In the genomic region with DNA sequence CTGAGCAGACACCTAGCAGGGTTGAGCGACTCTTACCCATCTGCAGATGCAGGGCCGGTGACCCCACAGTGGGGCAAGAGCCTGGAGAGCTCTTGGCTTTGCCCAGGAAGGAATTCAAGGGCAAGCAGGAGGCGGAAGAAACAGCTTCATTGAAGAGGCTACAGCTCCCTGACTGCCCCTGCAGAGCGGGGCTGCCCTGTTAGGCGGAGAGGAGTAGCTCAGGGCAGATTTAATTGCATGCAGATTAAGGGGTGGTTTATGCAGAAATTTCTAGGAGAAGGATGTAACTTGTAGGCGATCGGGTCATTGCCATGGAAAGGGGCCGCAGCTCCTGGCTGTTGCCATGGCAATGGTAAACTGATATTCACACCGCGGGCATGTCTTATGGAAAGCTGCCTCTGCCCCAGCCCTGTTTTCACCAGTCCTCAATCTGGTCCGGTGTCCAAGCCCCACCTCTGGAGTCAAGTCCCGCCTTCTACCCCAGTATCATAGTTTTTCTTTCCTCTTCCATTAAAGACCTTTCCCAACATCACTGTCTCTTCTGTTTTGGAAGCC, we compare ENCODE assay signal across 15 cellular contexts.
DNase-seq lines count a peak whose midpoint lies in the region; ATAC-seq and TF ChIP-seq lines count a peak whose summit lies in the region.
"Had no signal": no experiment of that assay in that cellular context is flagged by ENCODE, and none has a peak within 500 bp of the region (broad histone marks: within the 10 kb centered on the region; RNA-seq: fewer than 3 reads in every experiment).

No MANE protein-coding gene starts in this region.

- DNase-seq in activated T-cell treated with anti-CD3 and anti-CD28 coated beads, Interleukin-2, amount 50 U/mL, for 24 hours: peak; percentile 25
- no peak for DNase-seq in activated T-cell treated with anti-CD3 and anti-CD28 coated beads, Interleukin-2, amount 50 U/mL, for 4 hours
- DNase-seq in chondrocyte (ENCODE audit: low spot score) (no peak), mesothelial cell of epicardium (ENCODE audit: low spot score in 2 of 2, unreplicated experiment in 2 of 2) (no peak), thyroid gland (peak; percentile 21 to 31), COLO829 (ENCODE audit: low spot score) (no peak), putamen (ENCODE audit: low spot score) (no peak)
- DNase-seq: activated CD4-positive, alpha-beta T cell treated with anti-CD3 and anti-CD28 coated beads, Interleukin-2, amount 50 U/mL, for 4 hours; COR-L47; GOT3; Kasumi-1; NCI-H1105 treated with DMSO at 0.1 percent for 48 hours; OCI-M1 had no signal

- TF ChIP-seq CTCF in chondrocyte (IDR thresholded peaks at IDR 0.05): no peak
- no peak for TF ChIP-seq CTCF in mesothelial cell of epicardium (IDR thresholded peaks at IDR 0.05; ENCODE audit: unreplicated experiment)
- TF ChIP-seq CTCF in thyroid gland (IDR thresholded peaks at IDR 0.05): no peak

- H3K4me1 ChIP-seq in thyroid gland: peaks cover 26 to 32% of the 10 kb centered on the region in 2 donors

- no peak overlapping the region for H3K4me3 ChIP-seq in thyroid gland (replicated peaks in 1 of 3)
- H3K4me3 ChIP-seq: SJSA1 had no signal

- no peak overlapping the region for H3K4me3 Mint-ChIP-seq in activated T-cell treated with anti-CD3 and anti-CD28 coated beads, Interleukin-2, amount 50 U/mL, for 24 hours
- no peak overlapping the region for H3K4me3 Mint-ChIP-seq in activated T-cell treated with anti-CD3 and anti-CD28 coated beads, Interleukin-2, amount 50 U/mL, for 4 hours
- no peak overlapping the region for H3K4me3 Mint-ChIP-seq in chondrocyte (ENCODE audit: unreplicated experiment)
- H3K4me3 Mint-ChIP-seq in mesothelial cell of epicardium: no peak overlapping the region

- H3K36me3 ChIP-seq in thyroid gland: peaks cover 0 to 6% of the 10 kb centered on the region in 2 donors
- H3K36me3 ChIP-seq: SJSA1 had no signal

- H3K36me3 Mint-ChIP-seq in activated T-cell treated with anti-CD3 and anti-CD28 coated beads, Interleukin-2, amount 50 U/mL, for 24 hours (ENCODE audit: low read depth): peaks cover 36% of the 10 kb centered on the region
- H3K36me3 Mint-ChIP-seq in activated T-cell treated with anti-CD3 and anti-CD28 coated beads, Interleukin-2, amount 50 U/mL, for 4 hours (ENCODE audit: insufficient read depth): peaks cover 9% of the 10 kb centered on the region
- H3K36me3 Mint-ChIP-seq in chondrocyte (ENCODE audit: low read depth) (peaks cover 2% of the 10 kb centered on the region), mesothelial cell of epicardium (peaks cover 24% of the 10 kb centered on the region)

- H3K9me3 ChIP-seq in thyroid gland: no peaks in the 10 kb centered on the region
- H3K9me3 ChIP-seq: SJSA1 had no signal

- H3K27me3 ChIP-seq in thyroid gland: no peaks in the 10 kb centered on the region
- H3K27me3 ChIP-seq: SJSA1 had no signal

- no peak for ATAC-seq in activated T-cell treated with anti-CD3 and anti-CD28 coated beads, Interleukin-2, amount 50 U/mL, for 4 hours
- no peak for ATAC-seq in HG03571 (IDR thresholded peaks at IDR 0.05; ENCODE audit: unreplicated experiment)

- 65 to 79% methylated on average over 11 to 12 of the region's 12 CpGs for WGBS in thyroid gland, 2 donors

- H3K9me3 Mint-ChIP-seq in activated T-cell treated with anti-CD3 and anti-CD28 coated beads, Interleukin-2, amount 50 U/mL, for 24 hours: no peaks in the 10 kb centered on the region
- no peaks in the 10 kb centered on the region for H3K9me3 Mint-ChIP-seq in activated T-cell treated with anti-CD3 and anti-CD28 coated beads, Interleukin-2, amount 50 U/mL, for 4 hours
- no peaks in the 10 kb centered on the region for H3K9me3 Mint-ChIP-seq in chondrocyte (ENCODE audit: low read depth)
- H3K9me3 Mint-ChIP-seq in mesothelial cell of epicardium: peaks cover 8% of the 10 kb centered on the region

- H3K27ac Mint-ChIP-seq in activated T-cell treated with anti-CD3 and anti-CD28 coated beads, Interleukin-2, amount 50 U/mL, for 24 hours: peak overlapping the region; percentile 16
- peak overlapping the region; percentile 32 for H3K27ac Mint-ChIP-seq in chondrocyte (ENCODE audit: unreplicated experiment)
- H3K27ac Mint-ChIP-seq in mesothelial cell of epicardium: peak overlapping the region; percentile 63

- H3K4me1 Mint-ChIP-seq in activated T-cell treated with anti-CD3 and anti-CD28 coated beads, Interleukin-2, amount 50 U/mL, for 24 hours (ENCODE audit: low read depth): peaks cover 38% of the 10 kb centered on the region
- H3K4me1 Mint-ChIP-seq in activated T-cell treated with anti-CD3 and anti-CD28 coated beads, Interleukin-2, amount 50 U/mL, for 4 hours (ENCODE audit: low read depth): peaks cover 11% of the 10 kb centered on the region
- H3K4me1 Mint-ChIP-seq in chondrocyte (ENCODE audit: low read depth) (peaks cover 26% of the 10 kb centered on the region), mesothelial cell of epicardium (peaks cover 26% of the 10 kb centered on the region)

- intact Hi-C loops in thyroid gland (cut with DNase I): no loop called here

- H3K27ac ChIP-seq in thyroid gland: peak overlapping the region in 2 of 3 donors; percentile 38 to 60
- H3K27ac ChIP-seq: SJSA1 had no signal

- no peaks in the 10 kb centered on the region for H3K27me3 Mint-ChIP-seq in activated T-cell treated with anti-CD3 and anti-CD28 coated beads, Interleukin-2, amount 50 U/mL, for 24 hours
- no peaks in the 10 kb centered on the region for H3K27me3 Mint-ChIP-seq in activated T-cell treated with anti-CD3 and anti-CD28 coated beads, Interleukin-2, amount 50 U/mL, for 4 hours (ENCODE audit: low read depth)
- no peaks in the 10 kb centered on the region for H3K27me3 Mint-ChIP-seq in chondrocyte (ENCODE audit: low read depth)
- H3K27me3 Mint-ChIP-seq in mesothelial cell of epicardium (ENCODE audit: low read depth): no peaks in the 10 kb centered on the region

- no peak for TF ChIP-seq POLR2A in thyroid gland (IDR thresholded peaks at IDR 0.05)

Comparison
In these comparisons a context has a peak if more than half of its experiments do, and no peak if none do; other contexts are left out.
1. DNase-seq: peak in activated T-cell treated with anti-CD3 and anti-CD28 coated beads, Interleukin-2, amount 50 U/mL, for 24 hours (single experiment) and thyroid gland (2 of 2); none in activated T-cell treated with anti-CD3 and anti-CD28 coated beads, Interleukin-2, amount 50 U/mL, for 4 hours (single experiment), chondrocyte (single experiment), mesothelial cell of epicardium (0 of 2), COLO829 (single experiment) and putamen (single experiment).
2. Peak in every context shown above with its lines, with median percentiles within 50 percentile points of each other: H3K27ac Mint-ChIP-seq.